25 cellular contexts compared by ENCODE assay signal in genomic region chr15:72803006-72803405, GRCh38.
"Had no signal": no experiment of that assay in that cellular context is flagged by ENCODE, and none has a peak within 500 bp of the region (broad histone marks: within the 10 kb centered on the region; RNA-seq: fewer than 3 reads in every experiment).

No MANE protein-coding gene starts in this region.

- H3K9me3 ChIP-seq: ovary, psoas muscle, right lobe of liver, sigmoid colon, stomach, thoracic aorta, thyroid gland, tibial nerve, upper lobe of right lung, uterus had no signal

- H3K27ac ChIP-seq: ovary, parathyroid adenoma, psoas muscle, right lobe of liver, sigmoid colon, stomach, thoracic aorta, thyroid gland, tibial nerve, upper lobe of right lung, uterus had no signal

- H3K4me1 ChIP-seq: parathyroid adenoma, psoas muscle, right lobe of liver, sigmoid colon, stomach, thyroid gland, tibial nerve, upper lobe of right lung, uterus had no signal

- DNase-seq: naive thymus-derived CD8-positive, alpha-beta T cell; nephron progenitor cell; occipital lobe; ovary; posterior cingulate gyrus; psoas muscle; right cardiac atrium; right lobe of liver; sigmoid colon; small intestine; stimulated activated CD4-positive, alpha-beta T cell treated with anti-CD3 and anti-CD28 coated beads, Interleukin-15, amount 100 ng/mL, for 24 hours; stimulated activated CD4-positive, alpha-beta T cell treated with anti-CD3 and anti-CD28 coated beads, Interleukin-2, amount 100 ng/mL, for 24 hours; stimulated activated CD4-positive, alpha-beta T cell treated with anti-CD3 and anti-CD28 coated beads, Interleukin-2, amount 100 ng/mL, for 48 hours; stimulated activated CD4-positive, alpha-beta T cell treated with anti-CD3 and anti-CD28 coated beads, Interleukin-4, amount 100 ng/mL, for 24 hours; stimulated activated naive B cell treated with anti-CD40 and anti-IgM and Interleukin-4, amounts not matched to agents 10 μg/mL and 1 μg/mL and 100 μg/mL, for 72 hours; stimulated activated naive CD4-positive, alpha-beta T cell treated with Interleukin-2 at 50 U/mL for 16 hours; stomach; thyroid gland; upper lobe of right lung; uterus had no signal

- ATAC-seq: naive thymus-derived CD8-positive, alpha-beta T cell; natural killer cell treated with Interleukin-12 subunit alpha and Interleukin-12 subunit beta and Interleukin-15 and Interleukin-18, amount 100 ng/mL, for 72 hours; psoas muscle; right cardiac atrium; right lobe of liver; stimulated activated effector memory CD8-positive, alpha-beta T cell treated with anti-CD3 and anti-CD28 coated beads, Interleukin-12 subunit alpha, Interleukin-12 subunit beta, amount 100 ng/mL, for 72 hours; stimulated activated naive B cell treated with anti-CD40 and anti-IgM and Interleukin-4, amounts not matched to agents 10 μg/mL and 1 μg/mL and 100 μg/mL, for 72 hours; upper lobe of right lung had no signal

- H3K9ac ChIP-seq: parathyroid adenoma had no signal

- H3K4me3 ChIP-seq: ovary, psoas muscle, right lobe of liver, sigmoid colon, stomach, thoracic aorta, thyroid gland, tibial nerve, upper lobe of right lung, uterus had no signal

- H3K27me3 ChIP-seq: ovary, right lobe of liver, sigmoid colon, thyroid gland, tibial nerve, uterus had no signal

- H2AFZ ChIP-seq: parathyroid adenoma had no signal

- H3K36me3 ChIP-seq: ovary, right lobe of liver, sigmoid colon, stomach, thoracic aorta, thyroid gland, tibial nerve, upper lobe of right lung, uterus had no signal
